Comparison of ENCODE assay signal across 9 cellular contexts in the genomic region with DNA sequence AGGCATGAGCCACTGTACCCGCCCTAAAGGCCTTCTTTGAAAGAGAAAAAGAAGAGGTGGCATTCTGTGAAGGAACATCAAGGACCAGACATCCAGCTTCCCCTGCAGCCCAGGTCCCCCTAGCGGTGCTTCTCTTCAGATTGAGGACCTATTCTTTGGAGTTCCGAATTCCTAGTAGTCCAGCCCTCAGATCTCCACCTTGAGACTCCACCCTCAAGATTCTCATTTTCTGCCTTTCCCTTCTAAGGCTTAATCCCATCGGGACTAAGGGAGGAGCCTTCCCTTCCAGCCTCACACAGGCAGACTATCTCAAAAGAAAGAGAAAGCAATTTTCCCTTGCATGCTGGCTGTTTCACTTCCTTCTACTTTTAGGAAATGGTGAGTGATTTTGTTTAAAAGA. TPM values are rescaled to one million over a fixed set of nuclear protein-coding genes. Genes with fewer than 3 reads are reported as not detected.
A peak's percentile ranks its signal among the peaks of the same experiment; 100 is the strongest.
DNase-seq lines count a peak whose midpoint lies in the region; ATAC-seq and TF ChIP-seq lines count a peak whose summit lies in the region.
"Had no signal": no experiment of that assay in that cellular context is flagged by ENCODE, and none has a peak within 500 bp of the region (broad histone marks: within the 10 kb centered on the region; RNA-seq: fewer than 3 reads in every experiment).

No MANE protein-coding gene starts in this region.

- BruUV-seq in MCF 10A (replicated peaks; lab: Mats Ljungman, UMichigan), result no TSS peak

- POLR2A ChIA-PET in MCF 10A (lab: Yijun Ruan, JAX), result interaction anchor here (0.7 to 1.8 kb wide), 4 partner anchors 17 to 127 kb away, joined by 3 to 5 read pairs (median 4); no protein-coding TSS in a partner anchor

- WGBS in thyroid gland, 2 donors, result 28 to 50% methylated on average over 4 of the region's 4 CpGs

- CTCF ChIA-PET in MCF 10A (lab: Yijun Ruan, JAX), result interaction anchor here (0.6 to 2.9 kb wide), 9 partner anchors 8 to 1298 kb away, joined by 3 to 14 read pairs (median 3); partner anchors contain the start of gene VARS2

- no peak overlapping the region for H3K27ac Mint-ChIP-seq in MCF 10A (ENCODE audit: low read depth, unreplicated experiment)

- H3K36me3 Mint-ChIP-seq in MCF 10A (ENCODE audit: insufficient read depth, unreplicated experiment), result peaks cover 1% of the 10 kb centered on the region

- no peak for ATAC-seq in GM21526 (IDR thresholded peaks at IDR 0.05; ENCODE audit: low FRiP score, unreplicated experiment)
- ATAC-seq in HG03342 (IDR thresholded peaks at IDR 0.05; ENCODE audit: unreplicated experiment), result no peak

- peak; percentile 72 for TF ChIP-seq CTCF in AG10803 (conservative IDR thresholded peaks at IDR 0.05; ENCODE audit: low read length)
- TF ChIP-seq CTCF in GM20000 (IDR thresholded peaks at IDR 0.05; ENCODE audit: extremely low read depth, missing control alignments), result peak; percentile 45
- TF ChIP-seq CTCF in MCF 10A (IDR thresholded peaks at IDR 0.05; ENCODE audit: unreplicated experiment), result peak; percentile 26
- TF ChIP-seq CTCF in thyroid gland (IDR thresholded peaks at IDR 0.05), result peak in 4 of 6 experiments; percentile 31 to 59 (median 46)

- no peaks in the 10 kb centered on the region for H3K36me3 ChIP-seq in thyroid gland

- peak overlapping the region in 1 of 3 donors; percentile 16 for H3K27ac ChIP-seq in thyroid gland

- H3K4me1 ChIP-seq in thyroid gland, result peaks cover 10 to 11% of the 10 kb centered on the region in 2 donors

- H3K4me3 Mint-ChIP-seq in MCF 10A (ENCODE audit: unreplicated experiment), result no peak overlapping the region

- H3K4me1 Mint-ChIP-seq in MCF 10A (ENCODE audit: insufficient read depth, unreplicated experiment), result peaks cover 2% of the 10 kb centered on the region

- no peak for TF ChIP-seq POLR2A in thyroid gland (IDR thresholded peaks at IDR 0.05)

- H3K27me3 ChIP-seq in thyroid gland, result no peaks in the 10 kb centered on the region

- no peaks in the 10 kb centered on the region for H3K27me3 Mint-ChIP-seq in MCF 10A (ENCODE audit: insufficient read depth, unreplicated experiment)

- H3K4me3 ChIP-seq in AG10803 (ENCODE audit: low read length) (no peak overlapping the region), thyroid gland (replicated peaks in 1 of 3) (no peak overlapping the region)

- intact Hi-C loops in MCF 10A (cut with micrococcal nuclease), result loop anchor here (1.0 kb wide), 1 partner anchor 128 kb away; no protein-coding TSS in a partner anchor
- intact Hi-C loops in thyroid gland (cut with DNase I), result no loop called here

- H3K9me3 Mint-ChIP-seq in MCF 10A (ENCODE audit: unreplicated experiment), result no peaks in the 10 kb centered on the region

- no peaks in the 10 kb centered on the region for H3K9me3 ChIP-seq in thyroid gland

- DNase-seq in AG10803 (ENCODE audit: low read depth) (peak; percentile 60), GM20000 (ENCODE audit: low spot score) (peak; percentile 46), RPMI7951 (ENCODE audit: low read depth) (peak; percentile 82), MCF 10A (ENCODE audit: unreplicated experiment) (peak; percentile 66), left kidney (ENCODE audit: low read depth, low spot score) (peak; percentile 67), thyroid gland (peak; percentile 10 to 80)

RNA-seq across cellular contexts. Expression of gene MUC22, which starts 32.5 kb away (rescaled TPM):
- not detected in 2 replicates for total RNA-seq in RPMI7951 (2014; rRNA removed; shearing (Covaris generic))
- total RNA-seq in MCF 10A (2022), result not detected in 2 replicates
- total RNA-seq in thyroid gland, result not detected
- total RNA-seq: mononuclear cell had no signal

RNA-seq across cellular contexts. Expression of gene MUC21, which starts 59.3 kb away (rescaled TPM):
- not detected in 2 replicates for total RNA-seq in RPMI7951 (2014; rRNA removed; shearing (Covaris generic))
- total RNA-seq in MCF 10A (2022) (not detected in 2 replicates), thyroid gland (not detected)
- total RNA-seq: mononuclear cell had no signal
